In genomic region chr18:50396005-50396404, GRCh38 we compare ENCODE assay signal across 1 cellular context.
TF ChIP-seq lines count a peak whose summit lies in the region.

No MANE protein-coding gene starts in this region.

TF ChIP-seq in K562, 482 proteins besides CTCF, POLR2A, EP300 and RAD21 (continued from another document):
- TF ChIP-seq RUNX1 (IDR thresholded peaks at IDR 0.05; ENCODE audit: low read depth) (no peak), RCOR1 (IDR thresholded peaks at IDR 0.05; ENCODE audit: borderline replicate concordance in 1 of 2, low read depth in 2 of 2, low read length in 2 of 2) (peak; percentile 55 to 98; a peak in 3 of 4 replicates), ZNF324 (CRISPR knock-in tag; IDR thresholded peaks at IDR 0.05) (no peak), XRCC5 (IDR thresholded peaks at IDR 0.05; ENCODE audit: low read depth, low read length) (no peak), E2F6 (IDR thresholded peaks at IDR 0.05; ENCODE audit: borderline replicate concordance in 1 of 2, extremely low read depth in 1 of 2, insufficient read depth in 1 of 2, insufficient read length in 1 of 2, low read depth in 1 of 2, low read length in 1 of 2, poor library complexity in 1 of 2, severe bottlenecking in 1 of 2) (no peak), NKRF (IDR thresholded peaks at IDR 0.05; ENCODE audit: borderline replicate concordance) (no peak), NR2C2 (CRISPR knock-in tag; IDR thresholded peaks at IDR 0.05) (no peak), NR2C2 (tag; IDR thresholded peaks at IDR 0.05) (no peak), ELF2 (CRISPR knock-in tag; IDR thresholded peaks at IDR 0.05) (no peak), ARHGAP35 (IDR thresholded peaks at IDR 0.05; ENCODE audit: partially characterized antibody) (no peak), ZNF175 (CRISPR knock-in tag; IDR thresholded peaks at IDR 0.05; ENCODE audit: low read depth) (no peak), CGGBP1 (CRISPR knock-in tag; IDR thresholded peaks at IDR 0.05) (no peak), DACH1 (IDR thresholded peaks at IDR 0.05; ENCODE audit: partially characterized antibody) (no peak), THAP12 (CRISPR knock-in tag; IDR thresholded peaks at IDR 0.05) (no peak), GTF2A2 (tag; IDR thresholded peaks at IDR 0.05) (no peak), ZNF316 (IDR thresholded peaks at IDR 0.05) (no peak), JUN (IDR thresholded peaks at IDR 0.05; ENCODE audit: borderline replicate concordance, low read depth, low read length) (no peak), JUN (CRISPR knock-in tag; IDR thresholded peaks at IDR 0.05; ENCODE audit: borderline replicate concordance) (no peak), POLR2B (IDR thresholded peaks at IDR 0.05; ENCODE audit: low read depth, partially characterized antibody) (no peak), HMG20B (CRISPR knock-in tag; IDR thresholded peaks at IDR 0.05) (no peak), ESRRB (CRISPR knock-in tag; IDR thresholded peaks at IDR 0.05; ENCODE audit: borderline replicate concordance) (no peak), L3MBTL2 (IDR thresholded peaks at IDR 0.05) (no peak), ETS1 (conservative IDR thresholded peaks at IDR 0.05; ENCODE audit: control insufficient read depth, low read depth, low read length) (no peak), NFXL1 (CRISPR knock-in tag; IDR thresholded peaks at IDR 0.05) (no peak), MITF (IDR thresholded peaks at IDR 0.05) (no peak), BRF2 (IDR thresholded peaks at IDR 0.05; ENCODE audit: borderline replicate concordance, insufficient read depth, insufficient read length) (no peak), SIX5 (IDR thresholded peaks at IDR 0.05; ENCODE audit: borderline replicate concordance in 1 of 2, insufficient read depth in 1 of 2, low read depth in 1 of 2, low read length in 2 of 2) (no peak), TEAD1 (CRISPR knock-in tag; IDR thresholded peaks at IDR 0.05) (no peak), ZNF655 (CRISPR knock-in tag; IDR thresholded peaks at IDR 0.05) (no peak), ID3 (CRISPR knock-in tag; IDR thresholded peaks at IDR 0.05) (no peak), ID3 (tag; IDR thresholded peaks at IDR 0.05) (no peak), MAX (CRISPR knock-in tag; IDR thresholded peaks at IDR 0.05) (no peak), USF2 (CRISPR knock-in tag; IDR thresholded peaks at IDR 0.05) (no peak)
